13 cellular contexts compared by ENCODE assay signal in the genomic region with DNA sequence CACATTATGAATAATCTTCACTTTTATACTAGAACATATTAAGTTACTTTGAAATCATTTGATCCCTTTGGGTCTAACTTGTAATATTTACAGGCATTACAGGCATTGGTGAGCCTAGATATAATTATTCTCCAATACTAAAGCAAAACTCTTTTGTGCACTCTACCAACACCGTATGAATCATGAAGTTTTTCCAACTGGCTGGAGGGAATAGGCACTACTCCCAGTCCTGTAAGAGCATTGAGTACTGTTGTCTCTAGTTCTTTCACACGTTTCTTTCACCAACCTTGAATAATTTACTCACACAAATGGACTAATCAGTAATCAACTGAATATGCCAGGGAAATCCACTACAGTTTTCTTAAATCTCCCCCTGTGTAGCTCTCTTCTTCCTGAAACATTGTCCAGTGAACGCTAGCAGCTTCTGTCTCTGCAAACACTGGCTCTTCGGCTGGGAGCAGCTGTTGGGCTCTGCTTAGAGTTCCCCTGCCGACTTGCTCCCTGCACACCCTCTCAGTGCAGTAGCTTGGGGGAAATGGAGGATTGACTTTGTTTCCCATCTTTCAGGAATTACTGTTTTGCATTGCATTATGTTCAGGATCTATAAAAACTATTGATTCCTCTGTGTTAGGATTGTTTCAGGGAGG.
DNase-seq lines count a peak whose midpoint lies in the region; ATAC-seq and TF ChIP-seq lines count a peak whose summit lies in the region.
"Had no signal": no experiment of that assay in that cellular context is flagged by ENCODE, and none has a peak within 500 bp of the region (broad histone marks: within the 10 kb centered on the region; RNA-seq: fewer than 3 reads in every experiment).

No MANE protein-coding gene starts in this region.

- H3K4me3 ChIP-seq in fibroblast of the aortic adventitia (ENCODE audit: low read depth, low read length) (no peak overlapping the region), Karpas-422 (ENCODE audit: low read length) (no peak overlapping the region)
- H3K4me3 ChIP-seq: SJSA1, upper lobe of right lung had no signal

- H3K27me3 ChIP-seq in Karpas-422 (ENCODE audit: low read length), result no peaks in the 10 kb centered on the region
- H3K27me3 ChIP-seq: SJSA1, upper lobe of right lung had no signal

- no peaks in the 10 kb centered on the region for H3K9me3 Mint-ChIP-seq in activated T-helper 2 cell treated with anti-CD3 and anti-CD28 coated beads, Interferon-gamma antibody, Interleukin-2, Interleukin-4, amounts not matched to agents 10 μg/mL and 5 μg/mL and 100 μg/mL, durations not matched to agents 14 hours and 24 hours and 36 hours
- H3K9me3 Mint-ChIP-seq: activated B cell treated with CpG ODN at 0.5 μM for 24 hours had no signal

- H3K36me3 ChIP-seq in Karpas-422 (ENCODE audit: insufficient read depth, low read length), result no peaks in the 10 kb centered on the region
- H3K36me3 ChIP-seq: SJSA1, upper lobe of right lung had no signal

- no peak overlapping the region for H3K27ac Mint-ChIP-seq in activated T-helper 2 cell treated with anti-CD3 and anti-CD28 coated beads, Interferon-gamma antibody, Interleukin-2, Interleukin-4, amounts not matched to agents 10 μg/mL and 5 μg/mL and 100 μg/mL, durations not matched to agents 14 hours and 24 hours and 36 hours
- H3K27ac Mint-ChIP-seq: activated B cell treated with CpG ODN at 0.5 μM for 24 hours had no signal

- H3K36me3 Mint-ChIP-seq in activated T-helper 2 cell treated with anti-CD3 and anti-CD28 coated beads, Interferon-gamma antibody, Interleukin-2, Interleukin-4, amounts not matched to agents 10 μg/mL and 5 μg/mL and 100 μg/mL, durations not matched to agents 14 hours and 24 hours and 36 hours (ENCODE audit: low read depth), result no peaks in the 10 kb centered on the region

- intact Hi-C loops in sciatic nerve (cut with DNase I), result no loop called here
- intact Hi-C loops in activated T-helper 2 cell treated with anti-CD3 and anti-CD28 coated beads, Interferon-gamma antibody, Interleukin-2, Interleukin-4, amounts not matched to agents 10 μg/mL and 5 μg/mL and 100 μg/mL, durations not matched to agents 14 hours and 24 hours and 36 hours (cut with micrococcal nuclease), result no loop called here

- ATAC-seq in sciatic nerve, result peak; percentile 77
- ATAC-seq: upper lobe of right lung had no signal

- H3K9ac ChIP-seq in Karpas-422 (ENCODE audit: low read length), result no peak overlapping the region
- H3K9ac ChIP-seq: KMS-11 had no signal

- no peaks in the 10 kb centered on the region for H3K4me1 ChIP-seq in Karpas-422 (ENCODE audit: low read length)
- H3K4me1 ChIP-seq: SJSA1, upper lobe of right lung had no signal

- no peak overlapping the region for H3K27ac ChIP-seq in Karpas-422 (ENCODE audit: low read length)
- H3K27ac ChIP-seq: KMS-11, SJSA1, upper lobe of right lung had no signal

- 0 out of 2 replicates have a peak, but pooled peaks cover 5% of the 10 kb centered on the region for H3K9me2 ChIP-seq in Karpas-422 (replicated peaks; ENCODE audit: insufficient read depth, low read length)

- H2AFZ ChIP-seq in Karpas-422 (ENCODE audit: low read length), result no peak overlapping the region

- DNase-seq in NCI-H1105 treated with DMSO at 0.1 percent for 48 hours (lab: John Stamatoyannopoulos, UW), result peak; percentile 4
- DNase-seq in NCI-H1105 (lab: John Stamatoyannopoulos, UW), result no peak
- DNase-seq in NCI-H774 (lab: John Stamatoyannopoulos, UW), result peak; percentile 19
- DNase-seq in fibroblast of the aortic adventitia (ENCODE audit: low read depth), result peak; percentile 13
- no peak for DNase-seq in sciatic nerve (ENCODE audit: low spot score)
- no peak for DNase-seq in Karpas-422
- no peak for DNase-seq in activated T-helper 2 cell treated with anti-CD3 and anti-CD28 coated beads, Interferon-gamma antibody, Interleukin-2, Interleukin-4, amounts not matched to agents 10 μg/mL and 5 μg/mL and 100 μg/mL, durations not matched to agents 14 hours and 24 hours and 36 hours (ENCODE audit: low spot score)
- DNase-seq in dedifferentiated amniotic fluid mesenchymal stem cell (ENCODE audit: extremely low spot score), result no peak
- DNase-seq: activated B cell treated with CpG ODN at 0.5 μM for 24 hours, NCI-H524 treated with DMSO at 0.1 percent for 48 hours, upper lobe of right lung had no signal

- no peaks in the 10 kb centered on the region for H3K9me3 ChIP-seq in Karpas-422 (ENCODE audit: low read length)
- H3K9me3 ChIP-seq: SJSA1, upper lobe of right lung had no signal

- no peaks in the 10 kb centered on the region for H3K79me2 ChIP-seq in Karpas-422 (ENCODE audit: low read length)

- no peaks in the 10 kb centered on the region for H4K20me1 ChIP-seq in Karpas-422 (ENCODE audit: insufficient read depth, low read depth, low read length)

- TF ChIP-seq CTCF in fibroblast of the aortic adventitia (IDR thresholded peaks at IDR 0.05; ENCODE audit: insufficient read depth, low read length), result no peak

- H3K4me1 Mint-ChIP-seq in activated T-helper 2 cell treated with anti-CD3 and anti-CD28 coated beads, Interferon-gamma antibody, Interleukin-2, Interleukin-4, amounts not matched to agents 10 μg/mL and 5 μg/mL and 100 μg/mL, durations not matched to agents 14 hours and 24 hours and 36 hours (ENCODE audit: low read depth), result no peaks in the 10 kb centered on the region
- H3K4me1 Mint-ChIP-seq: activated B cell treated with CpG ODN at 0.5 μM for 24 hours had no signal

- H3K4me2 ChIP-seq in Karpas-422 (ENCODE audit: low read depth, low read length, poor library complexity, severe bottlenecking), result no peak overlapping the region
- H3K4me2 ChIP-seq: KMS-11 had no signal

- no peak overlapping the region for H3K4me3 Mint-ChIP-seq in activated T-helper 2 cell treated with anti-CD3 and anti-CD28 coated beads, Interferon-gamma antibody, Interleukin-2, Interleukin-4, amounts not matched to agents 10 μg/mL and 5 μg/mL and 100 μg/mL, durations not matched to agents 14 hours and 24 hours and 36 hours (ENCODE audit: low read depth)
- H3K4me3 Mint-ChIP-seq: activated B cell treated with CpG ODN at 0.5 μM for 24 hours had no signal

- H3K27me3 Mint-ChIP-seq in activated T-helper 2 cell treated with anti-CD3 and anti-CD28 coated beads, Interferon-gamma antibody, Interleukin-2, Interleukin-4, amounts not matched to agents 10 μg/mL and 5 μg/mL and 100 μg/mL, durations not matched to agents 14 hours and 24 hours and 36 hours (ENCODE audit: low read depth), result no peaks in the 10 kb centered on the region
- H3K27me3 Mint-ChIP-seq: activated B cell treated with CpG ODN at 0.5 μM for 24 hours had no signal

Comparison
In these comparisons a context has a peak if more than half of its experiments do, and no peak if none do; other contexts are left out.
1. DNase-seq: peak in NCI-H1105 treated with DMSO at 0.1 percent for 48 hours (single experiment), NCI-H774 (single experiment) and fibroblast of the aortic adventitia (single experiment); none in NCI-H1105 (single experiment), sciatic nerve (single experiment), Karpas-422 (single experiment), activated T-helper 2 cell treated with anti-CD3 and anti-CD28 coated beads, Interferon-gamma antibody, Interleukin-2, Interleukin-4, amounts not matched to agents 10 μg/mL and 5 μg/mL and 100 μg/mL, durations not matched to agents 14 hours and 24 hours and 36 hours (single experiment) and dedifferentiated amniotic fluid mesenchymal stem cell (single experiment).